Comparison of ENCODE assay signal across 2 cellular contexts in the genomic region with DNA sequence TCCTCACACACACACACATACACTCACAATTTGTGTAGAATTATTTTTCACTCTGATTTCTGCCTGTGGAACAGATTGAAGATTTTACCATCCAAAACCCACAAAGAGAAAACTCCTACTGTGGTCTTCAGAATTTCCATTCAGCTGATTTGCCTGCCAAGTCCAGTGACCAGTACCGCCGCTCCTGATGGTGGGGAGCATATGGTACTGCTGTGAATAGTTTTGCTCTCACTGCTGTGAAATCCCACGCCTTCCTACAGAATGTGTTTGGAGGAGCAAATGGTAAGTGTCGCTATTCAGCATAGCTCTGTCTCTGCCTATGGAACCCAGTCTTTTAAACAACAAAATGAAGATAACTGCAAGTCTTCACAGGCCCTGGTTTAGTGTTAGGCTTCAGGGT.
TF ChIP-seq lines count a peak whose summit lies in the region.

No MANE protein-coding gene starts in this region.

TF ChIP-seq in H1, 55 proteins besides CTCF, POLR2A, EP300 and RAD21:
- TF ChIP-seq, protein P1, sequence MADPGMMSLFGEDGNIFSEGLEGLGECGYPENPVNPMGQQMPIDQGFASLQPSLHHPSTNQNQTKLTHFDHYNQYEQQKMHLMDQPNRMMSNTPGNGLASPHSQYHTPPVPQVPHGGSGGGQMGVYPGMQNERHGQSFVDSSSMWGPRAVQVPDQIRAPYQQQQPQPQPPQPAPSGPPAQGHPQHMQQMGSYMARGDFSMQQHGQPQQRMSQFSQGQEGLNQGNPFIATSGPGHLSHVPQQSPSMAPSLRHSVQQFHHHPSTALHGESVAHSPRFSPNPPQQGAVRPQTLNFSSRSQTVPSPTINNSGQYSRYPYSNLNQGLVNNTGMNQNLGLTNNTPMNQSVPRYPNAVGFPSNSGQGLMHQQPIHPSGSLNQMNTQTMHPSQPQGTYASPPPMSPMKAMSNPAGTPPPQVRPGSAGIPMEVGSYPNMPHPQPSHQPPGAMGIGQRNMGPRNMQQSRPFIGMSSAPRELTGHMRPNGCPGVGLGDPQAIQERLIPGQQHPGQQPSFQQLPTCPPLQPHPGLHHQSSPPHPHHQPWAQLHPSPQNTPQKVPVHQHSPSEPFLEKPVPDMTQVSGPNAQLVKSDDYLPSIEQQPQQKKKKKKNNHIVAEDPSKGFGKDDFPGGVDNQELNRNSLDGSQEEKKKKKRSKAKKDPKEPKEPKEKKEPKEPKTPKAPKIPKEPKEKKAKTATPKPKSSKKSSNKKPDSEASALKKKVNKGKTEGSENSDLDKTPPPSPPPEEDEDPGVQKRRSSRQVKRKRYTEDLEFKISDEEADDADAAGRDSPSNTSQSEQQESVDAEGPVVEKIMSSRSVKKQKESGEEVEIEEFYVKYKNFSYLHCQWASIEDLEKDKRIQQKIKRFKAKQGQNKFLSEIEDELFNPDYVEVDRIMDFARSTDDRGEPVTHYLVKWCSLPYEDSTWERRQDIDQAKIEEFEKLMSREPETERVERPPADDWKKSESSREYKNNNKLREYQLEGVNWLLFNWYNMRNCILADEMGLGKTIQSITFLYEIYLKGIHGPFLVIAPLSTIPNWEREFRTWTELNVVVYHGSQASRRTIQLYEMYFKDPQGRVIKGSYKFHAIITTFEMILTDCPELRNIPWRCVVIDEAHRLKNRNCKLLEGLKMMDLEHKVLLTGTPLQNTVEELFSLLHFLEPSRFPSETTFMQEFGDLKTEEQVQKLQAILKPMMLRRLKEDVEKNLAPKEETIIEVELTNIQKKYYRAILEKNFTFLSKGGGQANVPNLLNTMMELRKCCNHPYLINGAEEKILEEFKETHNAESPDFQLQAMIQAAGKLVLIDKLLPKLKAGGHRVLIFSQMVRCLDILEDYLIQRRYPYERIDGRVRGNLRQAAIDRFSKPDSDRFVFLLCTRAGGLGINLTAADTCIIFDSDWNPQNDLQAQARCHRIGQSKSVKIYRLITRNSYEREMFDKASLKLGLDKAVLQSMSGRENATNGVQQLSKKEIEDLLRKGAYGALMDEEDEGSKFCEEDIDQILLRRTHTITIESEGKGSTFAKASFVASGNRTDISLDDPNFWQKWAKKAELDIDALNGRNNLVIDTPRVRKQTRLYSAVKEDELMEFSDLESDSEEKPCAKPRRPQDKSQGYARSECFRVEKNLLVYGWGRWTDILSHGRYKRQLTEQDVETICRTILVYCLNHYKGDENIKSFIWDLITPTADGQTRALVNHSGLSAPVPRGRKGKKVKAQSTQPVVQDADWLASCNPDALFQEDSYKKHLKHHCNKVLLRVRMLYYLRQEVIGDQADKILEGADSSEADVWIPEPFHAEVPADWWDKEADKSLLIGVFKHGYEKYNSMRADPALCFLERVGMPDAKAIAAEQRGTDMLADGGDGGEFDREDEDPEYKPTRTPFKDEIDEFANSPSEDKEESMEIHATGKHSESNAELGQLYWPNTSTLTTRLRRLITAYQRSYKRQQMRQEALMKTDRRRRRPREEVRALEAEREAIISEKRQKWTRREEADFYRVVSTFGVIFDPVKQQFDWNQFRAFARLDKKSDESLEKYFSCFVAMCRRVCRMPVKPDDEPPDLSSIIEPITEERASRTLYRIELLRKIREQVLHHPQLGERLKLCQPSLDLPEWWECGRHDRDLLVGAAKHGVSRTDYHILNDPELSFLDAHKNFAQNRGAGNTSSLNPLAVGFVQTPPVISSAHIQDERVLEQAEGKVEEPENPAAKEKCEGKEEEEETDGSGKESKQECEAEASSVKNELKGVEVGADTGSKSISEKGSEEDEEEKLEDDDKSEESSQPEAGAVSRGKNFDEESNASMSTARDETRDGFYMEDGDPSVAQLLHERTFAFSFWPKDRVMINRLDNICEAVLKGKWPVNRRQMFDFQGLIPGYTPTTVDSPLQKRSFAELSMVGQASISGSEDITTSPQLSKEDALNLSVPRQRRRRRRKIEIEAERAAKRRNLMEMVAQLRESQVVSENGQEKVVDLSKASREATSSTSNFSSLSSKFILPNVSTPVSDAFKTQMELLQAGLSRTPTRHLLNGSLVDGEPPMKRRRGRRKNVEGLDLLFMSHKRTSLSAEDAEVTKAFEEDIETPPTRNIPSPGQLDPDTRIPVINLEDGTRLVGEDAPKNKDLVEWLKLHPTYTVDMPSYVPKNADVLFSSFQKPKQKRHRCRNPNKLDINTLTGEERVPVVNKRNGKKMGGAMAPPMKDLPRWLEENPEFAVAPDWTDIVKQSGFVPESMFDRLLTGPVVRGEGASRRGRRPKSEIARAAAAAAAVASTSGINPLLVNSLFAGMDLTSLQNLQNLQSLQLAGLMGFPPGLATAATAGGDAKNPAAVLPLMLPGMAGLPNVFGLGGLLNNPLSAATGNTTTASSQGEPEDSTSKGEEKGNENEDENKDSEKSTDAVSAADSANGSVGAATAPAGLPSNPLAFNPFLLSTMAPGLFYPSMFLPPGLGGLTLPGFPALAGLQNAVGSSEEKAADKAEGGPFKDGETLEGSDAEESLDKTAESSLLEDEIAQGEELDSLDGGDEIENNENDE (IDR thresholded peaks at IDR 0.05; ENCODE audit: insufficient replicate concordance, low read length), result no peak
- TF ChIP-seq TEAD4 (IDR thresholded peaks at IDR 0.05; ENCODE audit: low read depth, low read length) (no peak), KDM5A (IDR thresholded peaks at IDR 0.05; ENCODE audit: low read length) (no peak), CREB1 (IDR thresholded peaks at IDR 0.05) (no peak), SIX5 (IDR thresholded peaks at IDR 0.05; ENCODE audit: low read depth, low read length) (no peak), BRCA1 (IDR thresholded peaks at IDR 0.05; ENCODE audit: low read depth, low read length) (no peak), CHD1 (IDR thresholded peaks at IDR 0.05; ENCODE audit: low read depth, low read length) (no peak), CBX8 (IDR thresholded peaks at IDR 0.05; ENCODE audit: borderline replicate concordance, low read depth, low read length) (no peak), EGR1 (IDR thresholded peaks at IDR 0.05; ENCODE audit: borderline replicate concordance, low read depth, low read length) (no peak), FOSL1 (IDR thresholded peaks at IDR 0.05; ENCODE audit: insufficient read depth, low read depth, low read length) (no peak), SP1 (IDR thresholded peaks at IDR 0.05; ENCODE audit: low read depth, low read length) (no peak), EZH2 (IDR thresholded peaks at IDR 0.05; ENCODE audit: low read depth, low read length, severe bottlenecking) (no peak)

TF ChIP-seq in GM23338, 12 proteins besides CTCF, POLR2A, EP300 and RAD21:
- TF ChIP-seq STAT1 (IDR thresholded peaks at IDR 0.05; ENCODE audit: unreplicated experiment), result no peak
- TF ChIP-seq, protein P2, sequence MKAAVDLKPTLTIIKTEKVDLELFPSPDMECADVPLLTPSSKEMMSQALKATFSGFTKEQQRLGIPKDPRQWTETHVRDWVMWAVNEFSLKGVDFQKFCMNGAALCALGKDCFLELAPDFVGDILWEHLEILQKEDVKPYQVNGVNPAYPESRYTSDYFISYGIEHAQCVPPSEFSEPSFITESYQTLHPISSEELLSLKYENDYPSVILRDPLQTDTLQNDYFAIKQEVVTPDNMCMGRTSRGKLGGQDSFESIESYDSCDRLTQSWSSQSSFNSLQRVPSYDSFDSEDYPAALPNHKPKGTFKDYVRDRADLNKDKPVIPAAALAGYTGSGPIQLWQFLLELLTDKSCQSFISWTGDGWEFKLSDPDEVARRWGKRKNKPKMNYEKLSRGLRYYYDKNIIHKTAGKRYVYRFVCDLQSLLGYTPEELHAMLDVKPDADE (IDR thresholded peaks at IDR 0.05), result no peak
